10 cellular contexts compared by ENCODE assay signal in genomic region chr15:29090617-29091466, GRCh38.
DNase-seq lines count a peak whose midpoint lies in the region; ATAC-seq lines count a peak whose summit lies in the region.
"Had no signal": no experiment of that assay in that cellular context is flagged by ENCODE, and none has a peak within 500 bp of the region (broad histone marks: within the 10 kb centered on the region; RNA-seq: fewer than 3 reads in every experiment).

No MANE protein-coding gene starts in this region.

- peak; percentile 41 for ATAC-seq in activated naive CD8-positive, alpha-beta T cell treated with anti-CD3 and anti-CD28 coated beads, Interleukin-2, amount 10 ng/mL, durations not matched to agents 7 days and 5 days (ENCODE audit: low read depth)
- ATAC-seq in HG03135 (IDR thresholded peaks at IDR 0.05; ENCODE audit: unreplicated experiment) = no peak

- peak overlapping the region; percentile 65 for H3K4me3 Mint-ChIP-seq in activated naive CD8-positive, alpha-beta T cell treated with anti-CD3 and anti-CD28 coated beads, Interleukin-2, amount 10 ng/mL, durations not matched to agents 7 days and 5 days
- H3K4me3 Mint-ChIP-seq: dendritic cell treated with granulocyte-macrophage colony-stimulating factor and Interleukin-4, amounts not matched to agents 40 ng/mL and 50 ng/mL, for 4 days had no signal

- POLR2A ChIA-PET in activated naive CD8-positive, alpha-beta T cell treated with anti-CD3 and anti-CD28 coated beads, Interleukin-2, amount 10 ng/mL, durations not matched to agents 7 days and 5 days (lab: Charles Lee) = interaction anchor here (0.9 kb wide), 1 partner anchor 53 kb away, joined by 3 read pairs; no protein-coding TSS in a partner anchor

- H3K4me1 Mint-ChIP-seq in activated naive CD8-positive, alpha-beta T cell treated with anti-CD3 and anti-CD28 coated beads, Interleukin-2, amount 10 ng/mL, durations not matched to agents 7 days and 5 days = peaks cover 32% of the 10 kb centered on the region

- H3K27ac ChIP-seq in layer of hippocampus (ENCODE audit: low read depth, low read length) = peak overlapping the region; percentile 69
- H3K27ac ChIP-seq: tibial artery had no signal

- DNase-seq in NK-92 treated with Interleukin-12 subunit alpha and Interleukin-12 subunit beta, amount 100 ng/mL, for 24 hours (lab: John Stamatoyannopoulos, UW) = peak; percentile 55
- DNase-seq in NK-92 (lab: John Stamatoyannopoulos, UW; ENCODE audit: unreplicated experiment) (no peak), RKO (ENCODE audit: low spot score) (peak; percentile 22), AG20443 (ENCODE audit: low spot score) (no peak)
- peak; percentile 66 for DNase-seq in activated naive CD8-positive, alpha-beta T cell treated with anti-CD3 and anti-CD28 coated beads, Interleukin-2, amount 10 ng/mL, durations not matched to agents 7 days and 5 days
- DNase-seq in stimulated activated naive CD4-positive, alpha-beta T cell (lab: John Stamatoyannopoulos, UW) = peak; percentile 23 to 55 (median 34)

- H3K27ac Mint-ChIP-seq in activated naive CD8-positive, alpha-beta T cell treated with anti-CD3 and anti-CD28 coated beads, Interleukin-2, amount 10 ng/mL, durations not matched to agents 7 days and 5 days = peak overlapping the region; percentile 87
- H3K27ac Mint-ChIP-seq: dendritic cell treated with granulocyte-macrophage colony-stimulating factor and Interleukin-4, amounts not matched to agents 40 ng/mL and 50 ng/mL, for 4 days had no signal

- no peaks in the 10 kb centered on the region for H3K27me3 ChIP-seq in layer of hippocampus (ENCODE audit: control insufficient read depth, insufficient read depth, low read length)

- H3K36me3 Mint-ChIP-seq in activated naive CD8-positive, alpha-beta T cell treated with anti-CD3 and anti-CD28 coated beads, Interleukin-2, amount 10 ng/mL, durations not matched to agents 7 days and 5 days = no peaks in the 10 kb centered on the region

- H3K9me3 Mint-ChIP-seq in activated naive CD8-positive, alpha-beta T cell treated with anti-CD3 and anti-CD28 coated beads, Interleukin-2, amount 10 ng/mL, durations not matched to agents 7 days and 5 days = no peaks in the 10 kb centered on the region
- H3K9me3 Mint-ChIP-seq: dendritic cell treated with granulocyte-macrophage colony-stimulating factor and Interleukin-4, amounts not matched to agents 40 ng/mL and 50 ng/mL, for 4 days had no signal

- H3K27me3 Mint-ChIP-seq in activated naive CD8-positive, alpha-beta T cell treated with anti-CD3 and anti-CD28 coated beads, Interleukin-2, amount 10 ng/mL, durations not matched to agents 7 days and 5 days = no peaks in the 10 kb centered on the region
- H3K27me3 Mint-ChIP-seq: dendritic cell treated with granulocyte-macrophage colony-stimulating factor and Interleukin-4, amounts not matched to agents 40 ng/mL and 50 ng/mL, for 4 days had no signal

Comparison
In these comparisons a context has a peak if more than half of its experiments do, and no peak if none do; other contexts are left out.
1. DNase-seq: peak in NK-92 treated with Interleukin-12 subunit alpha and Interleukin-12 subunit beta, amount 100 ng/mL, for 24 hours (single experiment), RKO (single experiment), activated naive CD8-positive, alpha-beta T cell treated with anti-CD3 and anti-CD28 coated beads, Interleukin-2, amount 10 ng/mL, durations not matched to agents 7 days and 5 days (single experiment) and stimulated activated naive CD4-positive, alpha-beta T cell (6 of 6); none in NK-92 (single experiment) and AG20443 (single experiment).